In genomic region chr10:46787321-46787615, GRCh38 we compare ENCODE assay signal across 8 cellular contexts.
DNase-seq lines count a peak whose midpoint lies in the region; ATAC-seq and TF ChIP-seq lines count a peak whose summit lies in the region.

No MANE protein-coding gene starts in this region.

- TF ChIP-seq EP300 in SK-N-SH (IDR thresholded peaks at IDR 0.05; ENCODE audit: borderline replicate concordance in 1 of 2, low read depth in 1 of 2, low read length in 1 of 2): no peak

- POLR2A ChIA-PET in SK-N-SH (lab: Yijun Ruan, JAX): no interaction called here

- H3K36me3 ChIP-seq in SK-N-SH (replicated peaks in 1 of 2; ENCODE audit: control insufficient read depth in 1 of 2, insufficient read depth in 2 of 2, low read length in 1 of 2) (no peaks in the 10 kb centered on the region), lung (ENCODE audit: control insufficient read depth in 2 of 2, insufficient read depth in 2 of 2, low read length in 2 of 2) (peaks cover 0 to 1% of the 10 kb centered on the region in 2 donors)

- no peaks in the 10 kb centered on the region for H4K20me1 ChIP-seq in SK-N-SH (ENCODE audit: insufficient read depth)

- H3K4me3 ChIP-seq in SK-N-SH (ENCODE audit: low read depth in 2 of 2, low read length in 1 of 2) (peak overlapping the region; percentile 65 to 69), dorsolateral prefrontal cortex (peak overlapping the region; percentile 23 to 83 (median 66)), lung (peak overlapping the region; percentile 18)

- H3K9me2 ChIP-seq in SK-N-SH: no peaks in the 10 kb centered on the region

- no peaks in the 10 kb centered on the region for H3F3A ChIP-seq in SK-N-SH (replicated peaks; ENCODE audit: insufficient read depth)

- peak overlapping the region; percentile 67 for H3K4me2 ChIP-seq in SK-N-SH

- TF ChIP-seq CTCF in SK-N-SH (IDR thresholded peaks at IDR 0.05) (peak; percentile 31; the same call in 1 of the 2 replicates), dorsolateral prefrontal cortex (IDR thresholded peaks at IDR 0.05 in 54 of 56, conservative IDR thresholded peaks at IDR 0.05 in 2 of 56; ENCODE audit: low read depth in 1 of 56, partially characterized antibody in 56 of 56) (peak in 40 of 56 donors; percentile 14 to 61 (median 33)), lung (IDR thresholded peaks at IDR 0.05; ENCODE audit: control extremely low read depth, extremely low read depth) (no peak)

- intact Hi-C loops in dorsolateral prefrontal cortex (cut with DNase I): no loop called here

- TF ChIP-seq RAD21 in SK-N-SH (IDR thresholded peaks at IDR 0.05; ENCODE audit: low read length): peak; percentile 44

- H3K27me3 ChIP-seq in SK-N-SH (ENCODE audit: insufficient read depth): no peaks in the 10 kb centered on the region
- no peaks in the 10 kb centered on the region for H3K27me3 ChIP-seq in dorsolateral prefrontal cortex
- H3K27me3 ChIP-seq in lung (ENCODE audit: control insufficient read depth, insufficient read depth): no peaks in the 10 kb centered on the region

- H3K27ac ChIP-seq in SK-N-SH (ENCODE audit: low read depth in 2 of 2, low read length in 1 of 2) (peak overlapping the region; percentile 22 to 42; a peak in 3 of 4 replicates), dorsolateral prefrontal cortex (peak overlapping the region in 36 of 59 donors; percentile 0 to 91 (median 72)), lung (ENCODE audit: low read depth in 1 of 2, low read length in 1 of 2) (peak overlapping the region in 1 of 2 donors; percentile 26)

- peak; percentile 36 to 56 for ATAC-seq in activated CD4-positive, CD25-positive, alpha-beta regulatory T cell treated with anti-CD3 and anti-CD28 coated beads, Interleukin-2, amount 50 U/mL, for 24 hours
- peak; percentile 43 for ATAC-seq in HG03280 (IDR thresholded peaks at IDR 0.05; ENCODE audit: unreplicated experiment)
- ATAC-seq in lung (ENCODE audit: insufficient read depth, low FRiP score): no peak

- CTCF ChIA-PET in SK-N-SH (lab: Yijun Ruan, JAX): no interaction called here

- H3K9me3 ChIP-seq in SK-N-SH: no peaks in the 10 kb centered on the region
- no peaks in the 10 kb centered on the region for H3K9me3 ChIP-seq in lung (ENCODE audit: control insufficient read depth in 2 of 2, insufficient read depth in 1 of 2, low read length in 1 of 2)

- H3K79me2 ChIP-seq in SK-N-SH (ENCODE audit: insufficient read depth): no peaks in the 10 kb centered on the region

- peak overlapping the region; percentile 63 for H3K9ac ChIP-seq in SK-N-SH

- WGBS in SK-N-SH (ENCODE audit: low lambda C conversion rate): 7% methylated on average over 5 of the region's 6 CpGs
- WGBS in lung, 2 donors: 11 to 15% methylated on average over 6 of the region's 6 CpGs

- DNase-seq in activated CD4-positive, CD25-positive, alpha-beta regulatory T cell treated with anti-CD3 and anti-CD28 coated beads, Interleukin-2, amount 50 U/mL, for 72 hours: no peak
- DNase-seq in SK-N-SH (peak; percentile 21), dorsolateral prefrontal cortex (peak in 5 of 10 donors; percentile 35 to 64 (median 55)), lung (ENCODE audit: low spot score) (no peak), stromal cell of bone marrow (ENCODE audit: low read depth) (peak; percentile 61), NCI-H2029 treated with DMSO at 0.1 percent for 48 hours (lab: John Stamatoyannopoulos, UW) (no peak)

- H2AFZ ChIP-seq in SK-N-SH (ENCODE audit: low read depth): peak overlapping the region; percentile 68; the same call in 1 of the 2 replicates

- H3K4me1 ChIP-seq in SK-N-SH (ENCODE audit: control insufficient read depth in 1 of 2, insufficient read depth in 2 of 2, low read depth in 1 of 2, low read length in 1 of 2) (no peaks in the 10 kb centered on the region), lung (ENCODE audit: control insufficient read depth in 2 of 2, insufficient read depth in 2 of 2, low read length in 2 of 2) (no peaks in the 10 kb centered on the region)

TF ChIP-seq in SK-N-SH, 30 proteins besides CTCF, POLR2A, EP300 and RAD21:
- peak; percentile 4; the same call in 1 of the 2 replicates for TF ChIP-seq SMC3 (IDR thresholded peaks at IDR 0.05; ENCODE audit: low read depth, low read length)
- TF ChIP-seq FOXM1 (IDR thresholded peaks at IDR 0.05; ENCODE audit: low read depth): no peak
- peak; percentile 56 for TF ChIP-seq PBX3 (IDR thresholded peaks at IDR 0.05)
- TF ChIP-seq MEF2A (IDR thresholded peaks at IDR 0.05; ENCODE audit: borderline replicate concordance, low read depth): no peak

Comparison
In these comparisons a context has a peak if more than half of its experiments do, and no peak if none do; other contexts are left out.
1. DNase-seq: peak in SK-N-SH (single experiment) and stromal cell of bone marrow (single experiment); none in activated CD4-positive, CD25-positive, alpha-beta regulatory T cell treated with anti-CD3 and anti-CD28 coated beads, Interleukin-2, amount 50 U/mL, for 72 hours (single experiment), lung (single experiment) and NCI-H2029 treated with DMSO at 0.1 percent for 48 hours (single experiment).
2. Peak in every context shown above with its lines, with median percentiles within 50 percentile points of each other: H3K4me3 ChIP-seq.